ENCODE assay signal across 1 cellular context in the genomic region with DNA sequence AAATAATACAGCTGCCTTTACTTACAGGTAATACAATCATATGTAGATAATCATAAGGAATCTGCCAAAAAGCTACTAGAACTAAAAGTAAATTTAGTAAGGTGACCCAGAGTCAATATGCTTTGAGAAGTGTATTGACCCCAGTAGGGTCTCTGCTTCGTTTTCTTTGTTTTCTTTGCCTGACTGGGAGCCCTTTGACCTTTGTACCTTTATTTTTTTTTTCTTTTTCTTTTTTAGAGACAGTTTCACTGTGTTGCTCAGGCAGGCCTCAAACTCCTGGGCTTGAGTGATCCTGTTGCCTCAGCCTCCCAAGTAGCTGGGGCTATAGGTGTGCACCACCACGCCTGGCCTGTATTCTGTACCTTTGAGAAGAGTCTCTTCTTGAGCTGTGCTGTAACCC.
A peak's percentile ranks its signal among the peaks of the same experiment; 100 is the strongest.
TF ChIP-seq lines count a peak whose summit lies in the region.

No MANE protein-coding gene starts in this region.

TF ChIP-seq in HepG2, 621 proteins besides CTCF, POLR2A, EP300 and RAD21 (continued from another document and continues in another):
- TF ChIP-seq, protein P1, sequence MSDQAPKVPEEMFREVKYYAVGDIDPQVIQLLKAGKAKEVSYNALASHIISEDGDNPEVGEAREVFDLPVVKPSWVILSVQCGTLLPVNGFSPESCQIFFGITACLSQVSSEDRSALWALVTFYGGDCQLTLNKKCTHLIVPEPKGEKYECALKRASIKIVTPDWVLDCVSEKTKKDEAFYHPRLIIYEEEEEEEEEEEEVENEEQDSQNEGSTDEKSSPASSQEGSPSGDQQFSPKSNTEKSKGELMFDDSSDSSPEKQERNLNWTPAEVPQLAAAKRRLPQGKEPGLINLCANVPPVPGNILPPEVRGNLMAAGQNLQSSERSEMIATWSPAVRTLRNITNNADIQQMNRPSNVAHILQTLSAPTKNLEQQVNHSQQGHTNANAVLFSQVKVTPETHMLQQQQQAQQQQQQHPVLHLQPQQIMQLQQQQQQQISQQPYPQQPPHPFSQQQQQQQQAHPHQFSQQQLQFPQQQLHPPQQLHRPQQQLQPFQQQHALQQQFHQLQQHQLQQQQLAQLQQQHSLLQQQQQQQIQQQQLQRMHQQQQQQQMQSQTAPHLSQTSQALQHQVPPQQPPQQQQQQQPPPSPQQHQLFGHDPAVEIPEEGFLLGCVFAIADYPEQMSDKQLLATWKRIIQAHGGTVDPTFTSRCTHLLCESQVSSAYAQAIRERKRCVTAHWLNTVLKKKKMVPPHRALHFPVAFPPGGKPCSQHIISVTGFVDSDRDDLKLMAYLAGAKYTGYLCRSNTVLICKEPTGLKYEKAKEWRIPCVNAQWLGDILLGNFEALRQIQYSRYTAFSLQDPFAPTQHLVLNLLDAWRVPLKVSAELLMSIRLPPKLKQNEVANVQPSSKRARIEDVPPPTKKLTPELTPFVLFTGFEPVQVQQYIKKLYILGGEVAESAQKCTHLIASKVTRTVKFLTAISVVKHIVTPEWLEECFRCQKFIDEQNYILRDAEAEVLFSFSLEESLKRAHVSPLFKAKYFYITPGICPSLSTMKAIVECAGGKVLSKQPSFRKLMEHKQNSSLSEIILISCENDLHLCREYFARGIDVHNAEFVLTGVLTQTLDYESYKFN (CRISPR knock-in tag; conservative IDR thresholded peaks at IDR 0.05) = peak; percentile 71
- TF ChIP-seq ZNF558 (CRISPR knock-in tag; IDR thresholded peaks at IDR 0.05; ENCODE audit: borderline replicate concordance) (no peak), MATR3 (CRISPR knock-in tag; IDR thresholded peaks at IDR 0.05) (no peak), ZNF256 (CRISPR knock-in tag; conservative IDR thresholded peaks at IDR 0.05) (no peak), ZZZ3 (CRISPR knock-in tag; IDR thresholded peaks at IDR 0.05; ENCODE audit: borderline replicate concordance) (no peak), TAF15 (IDR thresholded peaks at IDR 0.05; ENCODE audit: low read depth, low read length, poor library complexity, severe bottlenecking) (no peak), ZNF263 (CRISPR knock-in tag; IDR thresholded peaks at IDR 0.05) (no peak), ZNF3 (CRISPR knock-in tag; IDR thresholded peaks at IDR 0.05) (0 out of 2 replicates have a peak, but pooled peaks have one; percentile 11), ZSCAN29 (CRISPR knock-in tag; conservative IDR thresholded peaks at IDR 0.05) (no peak), CCAR2 (optimal IDR thresholded peaks at IDR 0.05; ENCODE audit: low read depth, low read length) (no peak), ZNF224 (CRISPR knock-in tag; IDR thresholded peaks at IDR 0.05) (no peak), ZNF430 (CRISPR knock-in tag; IDR thresholded peaks at IDR 0.05) (no peak), ZNF20 (CRISPR knock-in tag; IDR thresholded peaks at IDR 0.05) (no peak), FOSL2 (CRISPR knock-in tag; IDR thresholded peaks at IDR 0.05) (no peak), MTA1 (CRISPR knock-in tag; IDR thresholded peaks at IDR 0.05; ENCODE audit: borderline replicate concordance) (no peak), ZMYM3 (CRISPR knock-in tag; IDR thresholded peaks at IDR 0.05) (peak; percentile 61; the same call in 1 of the 2 replicates), ZNF296 (CRISPR knock-in tag; conservative IDR thresholded peaks at IDR 0.05) (no peak), MAFF (IDR thresholded peaks at IDR 0.05; ENCODE audit: low read depth, low read length) (no peak), ZNF614 (CRISPR knock-in tag; IDR thresholded peaks at IDR 0.05; ENCODE audit: borderline replicate concordance) (no peak), SIX1 (CRISPR knock-in tag; IDR thresholded peaks at IDR 0.05; ENCODE audit: borderline replicate concordance) (peak; percentile 85; the same call in 1 of the 2 replicates), PITX1 (CRISPR knock-in tag; IDR thresholded peaks at IDR 0.05) (no peak), ZNF496 (CRISPR knock-in tag; IDR thresholded peaks at IDR 0.05; ENCODE audit: insufficient replicate concordance) (no peak), BCL6 (CRISPR knock-in tag; IDR thresholded peaks at IDR 0.05) (peak; percentile 58), ZNF260 (CRISPR knock-in tag; IDR thresholded peaks at IDR 0.05; ENCODE audit: borderline replicate concordance, low read depth) (no peak), WIZ (CRISPR knock-in tag; IDR thresholded peaks at IDR 0.05) (no peak), ZNF652 (CRISPR knock-in tag; IDR thresholded peaks at IDR 0.05; ENCODE audit: borderline replicate concordance, low read depth) (no peak), FOXO1 (CRISPR knock-in tag; IDR thresholded peaks at IDR 0.05) (no peak)
- TF ChIP-seq, protein P2, sequence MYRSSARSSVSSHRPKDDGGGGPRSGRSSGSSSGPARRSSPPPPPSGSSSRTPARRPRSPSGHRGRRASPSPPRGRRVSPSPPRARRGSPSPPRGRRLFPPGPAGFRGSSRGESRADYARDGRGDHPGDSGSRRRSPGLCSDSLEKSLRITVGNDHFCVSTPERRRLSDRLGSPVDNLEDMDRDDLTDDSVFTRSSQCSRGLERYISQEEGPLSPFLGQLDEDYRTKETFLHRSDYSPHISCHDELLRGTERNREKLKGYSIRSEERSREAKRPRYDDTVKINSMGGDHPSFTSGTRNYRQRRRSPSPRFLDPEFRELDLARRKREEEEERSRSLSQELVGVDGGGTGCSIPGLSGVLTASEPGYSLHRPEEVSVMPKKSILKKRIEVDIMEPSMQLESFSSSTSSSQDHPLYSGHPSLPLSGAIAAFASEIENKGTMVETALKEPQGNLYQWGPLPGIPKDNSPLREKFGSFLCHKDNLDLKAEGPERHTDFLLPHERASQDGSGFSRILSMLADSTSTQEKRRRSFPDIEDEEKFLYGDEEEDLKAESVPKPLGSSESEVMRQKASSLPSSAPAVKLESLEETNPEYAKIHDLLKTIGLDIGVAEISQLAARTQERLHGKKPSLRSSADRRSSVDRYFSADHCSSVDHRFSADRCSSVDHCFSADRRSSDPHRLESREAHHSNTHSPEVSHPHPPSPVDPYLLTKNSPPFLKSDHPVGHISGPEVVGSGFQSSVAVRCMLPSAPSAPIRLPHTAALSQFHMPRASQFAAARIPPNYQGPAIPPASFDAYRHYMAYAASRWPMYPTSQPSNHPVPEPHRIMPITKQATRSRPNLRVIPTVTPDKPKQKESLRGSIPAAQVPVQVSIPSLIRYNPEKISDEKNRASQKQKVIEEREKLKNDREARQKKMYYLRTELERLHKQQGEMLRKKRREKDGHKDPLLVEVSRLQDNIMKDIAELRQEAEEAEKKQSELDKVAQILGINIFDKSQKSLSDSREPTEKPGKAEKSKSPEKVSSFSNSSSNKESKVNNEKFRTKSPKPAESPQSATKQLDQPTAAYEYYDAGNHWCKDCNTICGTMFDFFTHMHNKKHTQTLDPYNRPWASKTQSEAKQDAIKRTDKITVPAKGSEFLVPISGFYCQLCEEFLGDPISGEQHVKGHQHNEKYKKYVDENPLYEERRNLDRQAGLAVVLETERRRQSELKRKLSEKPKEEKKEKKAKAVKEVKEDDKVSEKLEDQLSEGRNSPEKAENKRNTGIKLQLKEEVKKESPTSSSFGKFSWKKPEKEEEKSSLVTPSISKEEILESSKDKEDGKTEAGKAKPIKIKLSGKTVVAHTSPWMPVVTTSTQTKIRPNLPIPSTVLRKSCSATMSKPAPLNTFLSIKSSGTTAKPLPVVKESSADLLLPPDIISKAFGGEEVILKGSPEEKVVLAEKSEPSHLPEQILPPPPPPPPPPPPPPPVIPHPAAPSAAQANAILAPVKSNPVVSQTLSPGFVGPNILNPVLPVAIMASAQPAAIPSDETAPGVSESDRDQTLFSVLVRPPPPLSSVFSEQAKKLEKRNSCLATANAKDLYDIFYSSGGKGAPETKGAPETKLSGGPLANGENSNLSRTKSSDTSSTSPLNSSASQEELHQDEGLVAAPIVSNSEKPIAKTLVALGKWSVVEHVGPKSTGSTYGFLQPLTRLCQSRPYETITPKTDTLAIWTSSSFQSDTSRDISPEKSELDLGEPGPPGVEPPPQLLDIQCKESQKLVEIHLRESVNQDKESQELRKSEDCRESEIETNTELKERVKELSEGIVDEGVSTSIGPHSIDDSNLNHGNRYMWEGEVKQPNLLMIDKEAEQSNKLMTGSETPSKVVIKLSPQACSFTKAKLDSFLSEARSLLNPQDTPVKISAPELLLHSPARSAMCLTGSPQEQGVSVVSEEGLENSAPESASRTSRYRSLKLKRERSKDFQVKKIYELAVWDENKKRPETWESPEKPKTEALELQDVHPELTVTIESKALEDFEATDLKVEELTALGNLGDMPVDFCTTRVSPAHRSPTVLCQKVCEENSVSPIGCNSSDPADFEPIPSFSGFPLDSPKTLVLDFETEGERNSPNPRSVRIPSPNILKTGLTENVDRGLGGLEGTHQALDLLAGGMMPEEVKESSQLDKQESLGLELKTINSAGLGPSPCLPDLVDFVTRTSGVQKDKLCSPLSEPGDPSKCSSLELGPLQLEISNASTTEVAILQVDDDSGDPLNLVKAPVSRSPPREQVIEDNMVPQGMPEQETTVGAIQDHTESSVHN (CRISPR knock-in tag; IDR thresholded peaks at IDR 0.05) = no peak
- TF ChIP-seq, protein P3, sequence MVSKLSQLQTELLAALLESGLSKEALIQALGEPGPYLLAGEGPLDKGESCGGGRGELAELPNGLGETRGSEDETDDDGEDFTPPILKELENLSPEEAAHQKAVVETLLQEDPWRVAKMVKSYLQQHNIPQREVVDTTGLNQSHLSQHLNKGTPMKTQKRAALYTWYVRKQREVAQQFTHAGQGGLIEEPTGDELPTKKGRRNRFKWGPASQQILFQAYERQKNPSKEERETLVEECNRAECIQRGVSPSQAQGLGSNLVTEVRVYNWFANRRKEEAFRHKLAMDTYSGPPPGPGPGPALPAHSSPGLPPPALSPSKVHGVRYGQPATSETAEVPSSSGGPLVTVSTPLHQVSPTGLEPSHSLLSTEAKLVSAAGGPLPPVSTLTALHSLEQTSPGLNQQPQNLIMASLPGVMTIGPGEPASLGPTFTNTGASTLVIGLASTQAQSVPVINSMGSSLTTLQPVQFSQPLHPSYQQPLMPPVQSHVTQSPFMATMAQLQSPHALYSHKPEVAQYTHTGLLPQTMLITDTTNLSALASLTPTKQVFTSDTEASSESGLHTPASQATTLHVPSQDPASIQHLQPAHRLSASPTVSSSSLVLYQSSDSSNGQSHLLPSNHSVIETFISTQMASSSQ (IDR thresholded peaks at IDR 0.05; ENCODE audit: low read depth) = no peak
- TF ChIP-seq, protein P3 (CRISPR knock-in tag; IDR thresholded peaks at IDR 0.05; ENCODE audit: borderline replicate concordance) = no peak
- TF ChIP-seq, protein P4, sequence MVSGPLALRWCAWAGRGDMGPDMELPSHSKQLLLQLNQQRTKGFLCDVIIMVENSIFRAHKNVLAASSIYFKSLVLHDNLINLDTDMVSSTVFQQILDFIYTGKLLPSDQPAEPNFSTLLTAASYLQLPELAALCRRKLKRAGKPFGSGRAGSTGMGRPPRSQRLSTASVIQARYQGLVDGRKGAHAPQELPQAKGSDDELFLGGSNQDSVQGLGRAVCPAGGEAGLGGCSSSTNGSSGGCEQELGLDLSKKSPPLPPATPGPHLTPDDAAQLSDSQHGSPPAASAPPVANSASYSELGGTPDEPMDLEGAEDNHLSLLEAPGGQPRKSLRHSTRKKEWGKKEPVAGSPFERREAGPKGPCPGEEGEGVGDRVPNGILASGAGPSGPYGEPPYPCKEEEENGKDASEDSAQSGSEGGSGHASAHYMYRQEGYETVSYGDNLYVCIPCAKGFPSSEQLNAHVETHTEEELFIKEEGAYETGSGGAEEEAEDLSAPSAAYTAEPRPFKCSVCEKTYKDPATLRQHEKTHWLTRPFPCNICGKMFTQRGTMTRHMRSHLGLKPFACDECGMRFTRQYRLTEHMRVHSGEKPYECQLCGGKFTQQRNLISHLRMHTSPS (CRISPR knock-in tag; IDR thresholded peaks at IDR 0.05; ENCODE audit: low read depth) = no peak
- TF ChIP-seq, protein P5, sequence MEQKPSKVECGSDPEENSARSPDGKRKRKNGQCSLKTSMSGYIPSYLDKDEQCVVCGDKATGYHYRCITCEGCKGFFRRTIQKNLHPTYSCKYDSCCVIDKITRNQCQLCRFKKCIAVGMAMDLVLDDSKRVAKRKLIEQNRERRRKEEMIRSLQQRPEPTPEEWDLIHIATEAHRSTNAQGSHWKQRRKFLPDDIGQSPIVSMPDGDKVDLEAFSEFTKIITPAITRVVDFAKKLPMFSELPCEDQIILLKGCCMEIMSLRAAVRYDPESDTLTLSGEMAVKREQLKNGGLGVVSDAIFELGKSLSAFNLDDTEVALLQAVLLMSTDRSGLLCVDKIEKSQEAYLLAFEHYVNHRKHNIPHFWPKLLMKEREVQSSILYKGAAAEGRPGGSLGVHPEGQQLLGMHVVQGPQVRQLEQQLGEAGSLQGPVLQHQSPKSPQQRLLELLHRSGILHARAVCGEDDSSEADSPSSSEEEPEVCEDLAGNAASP (CRISPR knock-in tag; IDR thresholded peaks at IDR 0.05; ENCODE audit: borderline replicate concordance) = no peak
- TF ChIP-seq, protein P6, sequence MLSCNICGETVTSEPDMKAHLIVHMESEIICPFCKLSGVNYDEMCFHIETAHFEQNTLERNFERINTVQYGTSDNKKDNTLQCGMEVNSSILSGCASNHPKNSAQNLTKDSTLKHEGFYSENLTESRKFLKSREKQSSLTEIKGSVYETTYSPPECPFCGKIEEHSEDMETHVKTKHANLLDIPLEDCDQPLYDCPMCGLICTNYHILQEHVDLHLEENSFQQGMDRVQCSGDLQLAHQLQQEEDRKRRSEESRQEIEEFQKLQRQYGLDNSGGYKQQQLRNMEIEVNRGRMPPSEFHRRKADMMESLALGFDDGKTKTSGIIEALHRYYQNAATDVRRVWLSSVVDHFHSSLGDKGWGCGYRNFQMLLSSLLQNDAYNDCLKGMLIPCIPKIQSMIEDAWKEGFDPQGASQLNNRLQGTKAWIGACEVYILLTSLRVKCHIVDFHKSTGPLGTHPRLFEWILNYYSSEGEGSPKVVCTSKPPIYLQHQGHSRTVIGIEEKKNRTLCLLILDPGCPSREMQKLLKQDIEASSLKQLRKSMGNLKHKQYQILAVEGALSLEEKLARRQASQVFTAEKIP (CRISPR knock-in tag; IDR thresholded peaks at IDR 0.05; ENCODE audit: borderline replicate concordance) = no peak
- TF ChIP-seq, protein P7, sequence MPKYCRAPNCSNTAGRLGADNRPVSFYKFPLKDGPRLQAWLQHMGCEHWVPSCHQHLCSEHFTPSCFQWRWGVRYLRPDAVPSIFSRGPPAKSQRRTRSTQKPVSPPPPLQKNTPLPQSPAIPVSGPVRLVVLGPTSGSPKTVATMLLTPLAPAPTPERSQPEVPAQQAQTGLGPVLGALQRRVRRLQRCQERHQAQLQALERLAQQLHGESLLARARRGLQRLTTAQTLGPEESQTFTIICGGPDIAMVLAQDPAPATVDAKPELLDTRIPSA (CRISPR knock-in tag; IDR thresholded peaks at IDR 0.05; ENCODE audit: borderline replicate concordance) = no peak
